In the genomic region with DNA sequence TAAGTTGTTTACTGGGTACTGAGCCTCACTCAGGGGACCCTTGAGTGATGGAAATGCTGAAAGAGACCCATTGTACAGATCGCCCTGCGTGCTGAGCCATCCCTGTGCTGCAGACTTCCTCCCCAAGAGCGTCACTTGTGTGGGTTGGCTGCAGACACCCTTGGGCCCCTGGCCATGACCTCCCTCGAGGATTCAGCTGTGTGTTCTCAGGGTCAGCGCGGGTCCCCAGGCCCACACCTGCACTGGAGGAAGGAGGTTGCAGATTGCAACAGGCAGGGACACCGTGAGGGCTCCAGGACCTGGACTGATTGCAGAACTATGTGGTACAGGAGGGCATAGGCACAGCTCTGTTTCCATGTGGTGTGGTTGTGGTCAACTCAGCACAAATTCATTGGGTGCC, we compare ENCODE assay signal across 1 cellular context.
TF ChIP-seq lines count a peak whose summit lies in the region.

No MANE protein-coding gene starts in this region.

TF ChIP-seq in K562, 482 proteins besides CTCF, POLR2A, EP300 and RAD21:
- TF ChIP-seq RBFOX2 (IDR thresholded peaks at IDR 0.05; ENCODE audit: low read depth, low read length) (0 out of 2 replicates have a peak, but pooled peaks have one; percentile 12), FIP1L1 (IDR thresholded peaks at IDR 0.05; ENCODE audit: low read depth, low read length, poor library complexity, severe bottlenecking) (no peak)
